ENCODE assay signal across 16 cellular contexts in genomic region chr6:107118976-107119375, GRCh38. TPM values are rescaled to one million over a fixed set of nuclear protein-coding genes. Genes with fewer than 3 reads are reported as not detected.
DNase-seq lines count a peak whose midpoint lies in the region; TF ChIP-seq lines count a peak whose summit lies in the region.
"Had no signal": no experiment of that assay in that cellular context is flagged by ENCODE, and none has a peak within 500 bp of the region (broad histone marks: within the 10 kb centered on the region; RNA-seq: fewer than 3 reads in every experiment).

No MANE protein-coding gene starts in this region.

- peaks cover 32% of the 10 kb centered on the region for H3K4me1 Mint-ChIP-seq in endodermal cell

- no peak overlapping the region for H3K27ac ChIP-seq in endodermal cell (ENCODE audit: low read depth, low read length)
- H3K27ac ChIP-seq: skin epidermis, VCaP had no signal

- peak; percentile 24 for TF ChIP-seq CTCF in endodermal cell (conservative IDR thresholded peaks at IDR 0.05)

- H3K36me3 Mint-ChIP-seq in endodermal cell (ENCODE audit: low read depth), result no peaks in the 10 kb centered on the region
- H3K36me3 Mint-ChIP-seq: mesothelial cell of epicardium had no signal

- DNase-seq in NCI-H2081 (lab: John Stamatoyannopoulos, UW), result peak; percentile 29 to 78
- DNase-seq in NCI-H2081 treated with DMSO at 0.1 percent for 48 hours (lab: John Stamatoyannopoulos, UW), result no peak
- peak; percentile 18 for DNase-seq in HCEC 1CT
- DNase-seq in NCI-H1092 treated with DMSO at 0.1 percent for 48 hours (lab: John Stamatoyannopoulos, UW), result peak; percentile 13
- peak; percentile 71 for DNase-seq in endodermal cell
- DNase-seq in D341Med (ENCODE audit: low spot score), result no peak
- DNase-seq in T-helper 9 cell, result no peak
- DNase-seq in COLO829 (ENCODE audit: low spot score), result no peak
- DNase-seq: ACHN, NCI-H1694 treated with DMSO at 0.1 percent for 48 hours, OCI-M1 had no signal

- no peaks in the 10 kb centered on the region for H3K27me3 Mint-ChIP-seq in endodermal cell (ENCODE audit: insufficient read depth)

- H3K27me3 ChIP-seq in endodermal cell (ENCODE audit: control insufficient read depth, insufficient read depth, low read length, poor library complexity, severe bottlenecking), result no peaks in the 10 kb centered on the region

- no peak overlapping the region for H3K4me3 ChIP-seq in endodermal cell (ENCODE audit: low read length)
- H3K4me3 ChIP-seq: skin epidermis had no signal

- peaks cover 8% of the 10 kb centered on the region for H3K4me1 ChIP-seq in endodermal cell (ENCODE audit: control insufficient read depth, insufficient read depth, low read length)

- 79 to 90% methylated on average over 2 of the region's 2 CpGs for WGBS in endodermal cell (ENCODE audit: insufficient coverage in 1 of 2, insufficient read length in 1 of 2), 2 experiments

- H3K9me3 Mint-ChIP-seq in endodermal cell, result no peaks in the 10 kb centered on the region
- H3K9me3 Mint-ChIP-seq: dendritic cell treated with granulocyte-macrophage colony-stimulating factor and Interleukin-4, amounts not matched to agents 40 ng/mL and 50 ng/mL, for 4 days; mesothelial cell of epicardium; stimulated activated naive CD8-positive, alpha-beta T cell treated with anti-CD3 and anti-CD28 coated beads, Interleukin-15, Interleukin-2, amounts not matched to agents 100 ng/mL and 50 ng/mL, for 24 hours had no signal

- no peaks in the 10 kb centered on the region for H3K9me3 ChIP-seq in endodermal cell (ENCODE audit: control insufficient read depth, low read length)

- no peaks in the 10 kb centered on the region for H3K36me3 ChIP-seq in endodermal cell (ENCODE audit: control insufficient read depth, insufficient read depth, low read length)

- peak overlapping the region; percentile 52 for H3K27ac Mint-ChIP-seq in endodermal cell
- H3K27ac Mint-ChIP-seq: dendritic cell treated with granulocyte-macrophage colony-stimulating factor and Interleukin-4, amounts not matched to agents 40 ng/mL and 50 ng/mL, for 4 days; mesothelial cell of epicardium; stimulated activated naive CD8-positive, alpha-beta T cell treated with anti-CD3 and anti-CD28 coated beads, Interleukin-15, Interleukin-2, amounts not matched to agents 100 ng/mL and 50 ng/mL, for 24 hours had no signal

- H3K4me3 Mint-ChIP-seq in endodermal cell, result no peak overlapping the region
- H3K4me3 Mint-ChIP-seq: dendritic cell treated with granulocyte-macrophage colony-stimulating factor and Interleukin-4, amounts not matched to agents 40 ng/mL and 50 ng/mL, for 4 days; mesothelial cell of epicardium; stimulated activated naive CD8-positive, alpha-beta T cell treated with anti-CD3 and anti-CD28 coated beads, Interleukin-15, Interleukin-2, amounts not matched to agents 100 ng/mL and 50 ng/mL, for 24 hours had no signal

- no peak overlapping the region for H3K9ac ChIP-seq in endodermal cell (ENCODE audit: extremely low read depth, low read length, poor library complexity, severe bottlenecking)

RNA-seq across cellular contexts. Expression of gene BEND3, which starts 3.7 kb away (rescaled TPM):
- total RNA-seq in endodermal cell, result 10 to 100 TPM; 18.0 to 28.6 TPM
- polyA plus RNA-seq in endodermal cell (2013, experiment 1 of 2), result 8.2 TPM
- 7.8 TPM for polyA plus RNA-seq in endodermal cell (2013, experiment 2 of 2)

Comparison
In these comparisons a context has a peak if more than half of its experiments do, and no peak if none do; other contexts are left out.
1. DNase-seq: peak in NCI-H2081 (2 of 2), HCEC 1CT (single experiment), NCI-H1092 treated with DMSO at 0.1 percent for 48 hours (single experiment) and endodermal cell (single experiment); none in NCI-H2081 treated with DMSO at 0.1 percent for 48 hours (single experiment), D341Med (single experiment), T-helper 9 cell (single experiment) and COLO829 (single experiment).